Comparison of ENCODE assay signal across 11 cellular contexts in genomic region chr4:30839583-30840520, GRCh38.
DNase-seq lines count a peak whose midpoint lies in the region; ATAC-seq and TF ChIP-seq lines count a peak whose summit lies in the region.
"Had no signal": no experiment of that assay in that cellular context is flagged by ENCODE, and none has a peak within 500 bp of the region (broad histone marks: within the 10 kb centered on the region; RNA-seq: fewer than 3 reads in every experiment).

No MANE protein-coding gene starts in this region.

- no peaks in the 10 kb centered on the region for H4K20me1 ChIP-seq in H9 (ENCODE audit: control insufficient read depth, insufficient read depth, insufficient read length)
- H4K20me1 ChIP-seq in neural progenitor cell (ENCODE audit: low read depth), result no peaks in the 10 kb centered on the region

- H3K79me2 ChIP-seq in H9 (ENCODE audit: insufficient read depth, low read length), result no peaks in the 10 kb centered on the region
- no peaks in the 10 kb centered on the region for H3K79me2 ChIP-seq in neural progenitor cell (ENCODE audit: low read depth)

- H2BK12ac ChIP-seq in H9 (ENCODE audit: insufficient read length, low read depth, low read length), result no peak overlapping the region

- no peak overlapping the region for H2BK20ac ChIP-seq in H9 (ENCODE audit: low read depth, low read length, poor library complexity, severe bottlenecking)

- WGBS in H9 (ENCODE audit: extremely low coverage, insufficient read length, low lambda C conversion rate), result no CpG with 5 or more reads among the region's 6 CpGs

- no peaks in the 10 kb centered on the region for H3K9me3 ChIP-seq in H9 (ENCODE audit: control insufficient read depth, low read depth, low read length)
- no peaks in the 10 kb centered on the region for H3K9me3 ChIP-seq in neural progenitor cell (ENCODE audit: low read depth)

- H3K9ac ChIP-seq in H9 (ENCODE audit: extremely low read depth, insufficient read length, low read length) (no peak overlapping the region), neural progenitor cell (no peak overlapping the region)

- H3K4me1 Mint-ChIP-seq in H9 (peaks cover 37 to 58% of the 10 kb centered on the region in 2 experiments), neural progenitor cell (peaks cover 59% of the 10 kb centered on the region)
- no peaks in the 10 kb centered on the region for H3K4me1 Mint-ChIP-seq in activated CD4-positive, alpha-beta T cell treated with anti-CD3 and anti-CD28 coated beads for 36 hours
- no peaks in the 10 kb centered on the region for H3K4me1 Mint-ChIP-seq in activated T-helper 17 cell treated with anti-CD3 and anti-CD28 coated beads, Interleukin-2, amount 50 U/mL, for 72 hours
- H3K4me1 Mint-ChIP-seq: activated CD4-positive, alpha-beta T cell treated with anti-CD3 and anti-CD28 coated beads, Interleukin-2, amount 10 ng/mL, durations not matched to agents 7 days and 5 days had no signal

- H3K36me3 Mint-ChIP-seq in H9 (ENCODE audit: insufficient read depth in 1 of 3, low read depth in 3 of 3) (no peaks in the 10 kb centered on the region), neural progenitor cell (no peaks in the 10 kb centered on the region)
- no peaks in the 10 kb centered on the region for H3K36me3 Mint-ChIP-seq in activated CD4-positive, alpha-beta T cell treated with anti-CD3 and anti-CD28 coated beads for 36 hours (ENCODE audit: low read depth)
- no peaks in the 10 kb centered on the region for H3K36me3 Mint-ChIP-seq in activated T-helper 17 cell treated with anti-CD3 and anti-CD28 coated beads, Interleukin-2, amount 50 U/mL, for 72 hours (ENCODE audit: low read depth)
- H3K36me3 Mint-ChIP-seq: activated naive CD4-positive, alpha-beta T cell treated with anti-CD3 and anti-CD28 coated beads, Interleukin-2, amount 50 U/mL, for 72 hours had no signal

- no peak overlapping the region for H2AK5ac ChIP-seq in H9 (ENCODE audit: insufficient read length, low read length)

- H2BK120ac ChIP-seq in H9 (ENCODE audit: low read depth, low read length, poor library complexity, severe bottlenecking), result no peak overlapping the region

- H3K4me3 Mint-ChIP-seq in H9 (no peak overlapping the region), neural progenitor cell (no peak overlapping the region)
- no peak overlapping the region for H3K4me3 Mint-ChIP-seq in activated CD4-positive, alpha-beta T cell treated with anti-CD3 and anti-CD28 coated beads for 36 hours
- no peak overlapping the region for H3K4me3 Mint-ChIP-seq in activated T-helper 17 cell treated with anti-CD3 and anti-CD28 coated beads, Interleukin-2, amount 50 U/mL, for 72 hours
- H3K4me3 Mint-ChIP-seq: activated CD4-positive, alpha-beta T cell treated with anti-CD3 and anti-CD28 coated beads, Interleukin-2, amount 10 ng/mL, durations not matched to agents 7 days and 5 days had no signal

- H3K56ac ChIP-seq in H9 (ENCODE audit: insufficient read length, low read depth, low read length), result no peak overlapping the region

- H3K27me3 ChIP-seq in H9 (ENCODE audit: insufficient read depth, low read length), result no peaks in the 10 kb centered on the region
- H3K27me3 ChIP-seq in neural progenitor cell, result no peaks in the 10 kb centered on the region

- no peak overlapping the region for H4K8ac ChIP-seq in H9 (replicated peaks; ENCODE audit: insufficient read length, low read depth, low read length)

- ATAC-seq in HG02759 (IDR thresholded peaks at IDR 0.05; ENCODE audit: unreplicated experiment), result no peak
- no peak for ATAC-seq in HG03135 (IDR thresholded peaks at IDR 0.05; ENCODE audit: unreplicated experiment)
- ATAC-seq in activated CD4-positive, alpha-beta T cell treated with anti-CD3 and anti-CD28 coated beads for 36 hours, result no peak
- no peak for ATAC-seq in activated T-helper 17 cell treated with anti-CD3 and anti-CD28 coated beads, Interleukin-2, amount 50 U/mL, for 72 hours (replicated peaks)
- ATAC-seq: activated naive CD4-positive, alpha-beta T cell treated with anti-CD3 and anti-CD28 coated beads, Interleukin-2, amount 50 U/mL, for 72 hours had no signal

- POLR2A ChIA-PET in activated CD4-positive, alpha-beta T cell treated with anti-CD3 and anti-CD28 coated beads for 36 hours (lab: Charles Lee), result no interaction called here

- no peak overlapping the region for H4K91ac ChIP-seq in H9 (ENCODE audit: insufficient read length, low read depth, low read length)

- H3K27ac Mint-ChIP-seq in H9, result peak overlapping the region in 2 of 3 experiments; percentile 4 to 69; a peak in 2 of 7 replicates
- peak overlapping the region; percentile 18 for H3K27ac Mint-ChIP-seq in neural progenitor cell
- H3K27ac Mint-ChIP-seq in activated CD4-positive, alpha-beta T cell treated with anti-CD3 and anti-CD28 coated beads for 36 hours, result no peak overlapping the region
- H3K27ac Mint-ChIP-seq in activated T-helper 17 cell treated with anti-CD3 and anti-CD28 coated beads, Interleukin-2, amount 50 U/mL, for 72 hours, result no peak overlapping the region
- H3K27ac Mint-ChIP-seq: activated CD4-positive, alpha-beta T cell treated with anti-CD3 and anti-CD28 coated beads, Interleukin-2, amount 10 ng/mL, durations not matched to agents 7 days and 5 days; activated naive CD4-positive, alpha-beta T cell treated with anti-CD3 and anti-CD28 coated beads, Interleukin-2, amount 50 U/mL, for 72 hours had no signal

- H3K4me2 ChIP-seq in H9 (ENCODE audit: insufficient read depth, insufficient read length, low read length), result no peak overlapping the region
- no peak overlapping the region for H3K4me2 ChIP-seq in neural progenitor cell

- H3K27me3 Mint-ChIP-seq in H9 (ENCODE audit: low read depth), result no peaks in the 10 kb centered on the region
- no peaks in the 10 kb centered on the region for H3K27me3 Mint-ChIP-seq in neural progenitor cell (ENCODE audit: insufficient read depth, low read depth)
- H3K27me3 Mint-ChIP-seq in activated CD4-positive, alpha-beta T cell treated with anti-CD3 and anti-CD28 coated beads for 36 hours, result no peaks in the 10 kb centered on the region
- H3K27me3 Mint-ChIP-seq in activated T-helper 17 cell treated with anti-CD3 and anti-CD28 coated beads, Interleukin-2, amount 50 U/mL, for 72 hours, result no peaks in the 10 kb centered on the region
- H3K27me3 Mint-ChIP-seq: activated CD4-positive, alpha-beta T cell treated with anti-CD3 and anti-CD28 coated beads, Interleukin-2, amount 10 ng/mL, durations not matched to agents 7 days and 5 days had no signal

- no peak overlapping the region for H4K5ac ChIP-seq in H9 (ENCODE audit: insufficient read length, low read depth, low read length)

- TF ChIP-seq CTCF in H9 (conservative IDR thresholded peaks at IDR 0.05) (no peak), cardiac fibroblast (IDR thresholded peaks at IDR 0.05; ENCODE audit: low read depth, low read length) (no peak), neural progenitor cell (IDR thresholded peaks at IDR 0.05) (no peak)

- no peak overlapping the region for H3K14ac ChIP-seq in H9 (ENCODE audit: insufficient read depth, low read length)

- no peak overlapping the region for H2BK15ac ChIP-seq in H9 (ENCODE audit: low read depth, low read length)

- H2AFZ ChIP-seq in H9 (ENCODE audit: low read length) (no peak overlapping the region), neural progenitor cell (replicated peaks) (no peak overlapping the region)

- CTCF ChIA-PET in activated CD4-positive, alpha-beta T cell treated with anti-CD3 and anti-CD28 coated beads for 36 hours (lab: Charles Lee), result no interaction called here

- no peak overlapping the region for H3K4ac ChIP-seq in H9 (ENCODE audit: low read depth, low read length)

- H3K9me3 Mint-ChIP-seq in H9 (no peaks in the 10 kb centered on the region), neural progenitor cell (no peaks in the 10 kb centered on the region)
- H3K9me3 Mint-ChIP-seq in activated CD4-positive, alpha-beta T cell treated with anti-CD3 and anti-CD28 coated beads for 36 hours (ENCODE audit: low read depth), result peaks cover 2% of the 10 kb centered on the region
- H3K9me3 Mint-ChIP-seq in activated T-helper 17 cell treated with anti-CD3 and anti-CD28 coated beads, Interleukin-2, amount 50 U/mL, for 72 hours, result peaks cover 14% of the 10 kb centered on the region
- H3K9me3 Mint-ChIP-seq: activated CD4-positive, alpha-beta T cell treated with anti-CD3 and anti-CD28 coated beads, Interleukin-2, amount 10 ng/mL, durations not matched to agents 7 days and 5 days had no signal

- H3K4me3 ChIP-seq in cardiac fibroblast (replicated peaks in 1 of 2; ENCODE audit: low read depth in 2 of 2, low read length in 2 of 2) (no peak overlapping the region), neural progenitor cell (no peak overlapping the region)

- intact Hi-C loops in activated CD4-positive, alpha-beta T cell treated with anti-CD3 and anti-CD28 coated beads for 36 hours (cut with DNase I, micrococcal nuclease), result no loop called here

- H3K4me1 ChIP-seq in H9 (ENCODE audit: insufficient read depth, low read length), result no peaks in the 10 kb centered on the region; the same call in 1 of the 2 replicates
- peaks cover 34% of the 10 kb centered on the region for H3K4me1 ChIP-seq in neural progenitor cell

- no peak overlapping the region for H2BK5ac ChIP-seq in H9 (ENCODE audit: insufficient read length, low read length)

- no peaks in the 10 kb centered on the region for H3K23me2 ChIP-seq in H9 (ENCODE audit: insufficient read length, low read depth, low read length, poor library complexity, severe bottlenecking)

- no peaks in the 10 kb centered on the region for H3K36me3 ChIP-seq in neural progenitor cell

- no peak overlapping the region for H3K18ac ChIP-seq in H9 (ENCODE audit: insufficient read length, low read depth, low read length)

- no peaks in the 10 kb centered on the region for H3K79me1 ChIP-seq in H9 (ENCODE audit: insufficient read depth, low read depth, low read length, poor library complexity, severe bottlenecking)

- H3T11ph ChIP-seq in H9 (ENCODE audit: low read length), result no peak overlapping the region

- H3K27ac ChIP-seq in H9 (ENCODE audit: insufficient read length, low read depth, low read length) (no peak overlapping the region), neural progenitor cell (peak overlapping the region; percentile 5)

- H3F3A ChIP-seq in neural progenitor cell (ENCODE audit: low read depth), result peaks cover 9% of the 10 kb centered on the region

- no peak overlapping the region for H3K23ac ChIP-seq in H9 (ENCODE audit: insufficient read length, low read depth, low read length)

- no peak for DNase-seq in H9
- DNase-seq in NCI-H446 (lab: John Stamatoyannopoulos, UW), result peak; percentile 55 to 80
- DNase-seq in cardiac fibroblast (ENCODE audit: low read depth in 2 of 2), result peak; percentile 26 to 53
- no peak for DNase-seq in neural progenitor cell (ENCODE audit: low spot score)
- DNase-seq in activated CD4-positive, alpha-beta T cell treated with anti-CD3 and anti-CD28 coated beads for 36 hours, result no peak
- DNase-seq: activated CD4-positive, alpha-beta T cell treated with anti-CD3 and anti-CD28 coated beads, Interleukin-2, amount 10 ng/mL, durations not matched to agents 7 days and 5 days; NCI-H1436 had no signal

Comparison
In these comparisons a context has a peak if more than half of its experiments do, and no peak if none do; other contexts are left out.
1. DNase-seq: peak in NCI-H446 (2 of 2) and cardiac fibroblast (2 of 2); none in H9 (single experiment), neural progenitor cell (single experiment) and activated CD4-positive, alpha-beta T cell treated with anti-CD3 and anti-CD28 coated beads for 36 hours (single experiment).
2. H3K27ac Mint-ChIP-seq: peak in H9 (2 of 3) and neural progenitor cell (single experiment); none in activated CD4-positive, alpha-beta T cell treated with anti-CD3 and anti-CD28 coated beads for 36 hours (single experiment) and activated T-helper 17 cell treated with anti-CD3 and anti-CD28 coated beads, Interleukin-2, amount 50 U/mL, for 72 hours (single experiment).